Comparison of ENCODE assay signal across 23 cellular contexts in the genomic region with DNA sequence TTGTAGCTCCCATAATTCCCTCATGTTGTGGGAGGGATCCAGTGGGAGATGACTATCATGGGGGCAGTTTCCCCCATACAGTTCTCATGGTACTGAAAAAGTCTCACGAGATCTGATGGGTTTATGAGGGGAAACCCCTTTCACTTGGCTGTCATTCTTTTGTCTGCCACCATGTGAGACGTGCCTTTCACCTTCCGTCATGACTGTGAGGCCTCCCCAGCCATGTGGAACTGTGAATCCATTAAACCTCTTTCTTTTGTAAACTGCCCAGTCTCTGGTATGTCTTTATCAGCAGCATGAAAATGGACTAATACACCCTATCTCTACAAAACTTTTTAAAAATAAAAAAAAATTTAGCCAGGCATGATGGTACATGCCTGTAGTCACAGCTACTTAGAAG. TPM values are rescaled to one million over a fixed set of nuclear protein-coding genes. Genes with fewer than 3 reads are reported as not detected.
"Had no signal": no experiment of that assay in that cellular context is flagged by ENCODE, and none has a peak within 500 bp of the region (broad histone marks: within the 10 kb centered on the region; RNA-seq: fewer than 3 reads in every experiment).

No MANE protein-coding gene starts in this region.

- H3K27ac ChIP-seq: HL-60, SJSA1, SK-N-MC had no signal

- H3K36me3 ChIP-seq: SJSA1 had no signal

- FAIRE-seq: RCC 7860 had no signal

- DNase-seq: Kasumi-1, KG1, MM.1S, NCI-H1092 treated with DMSO at 0.1 percent for 48 hours, NCI-H1436, NCI-H187, NCI-H2029, NCI-H2081 treated with DMSO at 0.1 percent for 48 hours, NCI-H2171, NCI-H226, NCI-H446, NCI-H510A, NCI-H524 treated with DMSO at 0.1 percent for 48 hours, NCI-H69, NCI-H774, Right ventricle myocardium superior, RPMI8226, SIG-M5 had no signal

- H3K4me1 ChIP-seq: SJSA1 had no signal

- H3K4me3 ChIP-seq: SJSA1, SK-N-MC had no signal

- H3K9me3 ChIP-seq: SJSA1 had no signal

RNA-seq across cellular contexts. Expression of a gene that starts 41.6 kb away (rescaled TPM):
- total RNA-seq: M059J, SJSA1 had no signal
